ENCODE assay signal across 20 cellular contexts in the genomic region with DNA sequence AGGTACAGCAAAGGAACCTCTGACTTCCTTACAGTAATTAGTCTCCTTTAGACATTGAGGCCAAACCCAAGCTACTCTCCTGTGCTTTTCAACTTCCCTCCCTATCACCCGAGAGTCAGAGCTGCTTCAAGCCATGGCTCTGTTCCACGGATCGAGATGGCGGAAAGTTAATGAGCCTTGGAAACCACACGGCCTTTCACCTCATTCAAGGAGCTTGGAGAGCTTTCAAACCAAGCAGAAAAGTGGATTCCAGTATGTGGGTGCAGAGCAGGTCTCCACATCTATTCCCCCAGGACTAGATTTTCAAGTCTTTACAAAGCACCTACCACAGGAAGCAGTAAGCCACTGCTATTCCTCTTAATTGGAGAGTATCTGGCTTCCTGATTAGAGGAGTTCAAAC.
DNase-seq lines count a peak whose midpoint lies in the region; TF ChIP-seq lines count a peak whose summit lies in the region.
"Had no signal": no experiment of that assay in that cellular context is flagged by ENCODE, and none has a peak within 500 bp of the region (broad histone marks: within the 10 kb centered on the region; RNA-seq: fewer than 3 reads in every experiment).

No MANE protein-coding gene starts in this region.

- H3K36me3 ChIP-seq in parathyroid adenoma (ENCODE audit: control insufficient read depth, insufficient read depth, low read length): no peaks in the 10 kb centered on the region
- H3K36me3 ChIP-seq: stomach had no signal

- H3K4me3 ChIP-seq in astrocyte of the spinal cord (ENCODE audit: low read depth, low read length) (no peak overlapping the region), parathyroid adenoma (ENCODE audit: low read depth, low read length) (no peak overlapping the region)
- H3K4me3 ChIP-seq: BLaER1 treated with 17β-estradiol and CSF1 and Interleukin-3, amounts not matched to agents 10 nM and 100 nM; coronary artery; stomach had no signal

- TF ChIP-seq CTCF in astrocyte of the spinal cord (IDR thresholded peaks at IDR 0.05; ENCODE audit: low read depth, low read length): no peak
- no peak for TF ChIP-seq CTCF in parathyroid adenoma (IDR thresholded peaks at IDR 0.05)

- no peak overlapping the region for H3K4me2 ChIP-seq in parathyroid adenoma (ENCODE audit: low read length)

- H3K27ac ChIP-seq in parathyroid adenoma: no peak overlapping the region
- H3K27ac ChIP-seq: 22Rv1; BLaER1 treated with 17β-estradiol and CSF1 and Interleukin-3, amounts not matched to agents 10 nM and 100 nM; coronary artery; RWPE1; stomach had no signal

- no peak overlapping the region for H3K9ac ChIP-seq in parathyroid adenoma
- H3K9ac ChIP-seq: BLaER1 treated with 17β-estradiol and CSF1 and Interleukin-3, amounts not matched to agents 10 nM and 100 nM had no signal

- in situ Hi-C loops in astrocyte of the spinal cord (cut with HindIII; ENCODE audit: low sequenced_read_pairs): no loop called here

- H3K9me3 ChIP-seq in parathyroid adenoma (ENCODE audit: control insufficient read depth, low read length): no peaks in the 10 kb centered on the region
- H3K9me3 ChIP-seq: stomach had no signal

- no peaks in the 10 kb centered on the region for H3K79me2 ChIP-seq in parathyroid adenoma

- no peaks in the 10 kb centered on the region for H3K27me3 ChIP-seq in parathyroid adenoma (ENCODE audit: control insufficient read depth, insufficient read depth, low read length)
- H3K27me3 ChIP-seq: BLaER1 treated with 17β-estradiol and CSF1 and Interleukin-3, amounts not matched to agents 10 nM and 100 nM; stomach had no signal

- H2AFZ ChIP-seq in parathyroid adenoma: peak overlapping the region; percentile 46

- H3K4me1 ChIP-seq in parathyroid adenoma: peaks cover 7% of the 10 kb centered on the region

- DNase-seq in DMS 273 (lab: John Stamatoyannopoulos, UW; ENCODE audit: unreplicated experiment): peak; percentile 22
- no peak for DNase-seq in DMS 273 treated with DMSO at 0.1 percent for 48 hours (lab: John Stamatoyannopoulos, UW)
- DNase-seq in NCI-H510A (lab: John Stamatoyannopoulos, UW): peak; percentile 36
- peak; percentile 82 for DNase-seq in astrocyte of the spinal cord (ENCODE audit: low read depth, low spot score)
- DNase-seq in Kasumi-1 (lab: John Stamatoyannopoulos, UW): no peak
- DNase-seq in stimulated activated CD4-positive, alpha-beta T cell treated with anti-CD3 and anti-CD28 coated beads, Interleukin-15, amount 100 ng/mL, for 24 hours: no peak
- DNase-seq in cerebellar cortex (ENCODE audit: low spot score): no peak
- DNase-seq: activated CD4-positive, alpha-beta T cell treated with anti-CD3 and anti-CD28 coated beads for 1 hour; activated effector memory CD4-positive, alpha-beta T cell treated with anti-CD3 and anti-CD28 coated beads, Interleukin-2, amount 50 U/mL, for 16 hours; DND-41; NCI-H1048; NCI-H748 treated with DMSO at 0.1 percent for 48 hours; retina; stomach; T-helper 1 cell had no signal

Comparison
In these comparisons a context has a peak if more than half of its experiments do, and no peak if none do; other contexts are left out.
1. DNase-seq: peak in DMS 273 (single experiment), NCI-H510A (single experiment) and astrocyte of the spinal cord (single experiment); none in DMS 273 treated with DMSO at 0.1 percent for 48 hours (single experiment), Kasumi-1 (0 of 2), stimulated activated CD4-positive, alpha-beta T cell treated with anti-CD3 and anti-CD28 coated beads, Interleukin-15, amount 100 ng/mL, for 24 hours (single experiment) and cerebellar cortex (single experiment).